30 cellular contexts compared by ENCODE assay signal in the genomic region with DNA sequence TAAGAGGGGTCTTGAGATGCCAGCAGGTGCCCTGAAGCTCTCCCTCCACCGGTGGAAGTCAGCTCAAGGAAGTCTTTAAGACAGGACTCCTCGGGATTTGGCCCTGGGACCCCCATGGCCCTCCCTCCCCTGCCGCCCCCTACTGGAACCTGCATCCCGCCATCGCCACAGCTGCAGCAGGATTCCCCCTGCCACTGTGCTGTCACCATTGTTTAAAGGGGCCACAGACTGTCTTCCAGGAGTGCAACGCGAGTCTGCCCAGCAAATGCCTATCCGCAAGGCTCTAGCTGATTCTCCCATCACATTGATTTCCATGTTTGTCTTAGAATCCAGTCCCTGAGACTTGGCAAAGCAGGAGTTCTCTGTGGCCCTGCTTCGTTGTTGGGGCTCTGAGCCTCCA.
"Had no signal": no experiment of that assay in that cellular context is flagged by ENCODE, and none has a peak within 500 bp of the region (broad histone marks: within the 10 kb centered on the region; RNA-seq: fewer than 3 reads in every experiment).

No MANE protein-coding gene starts in this region.

- H3K4me1 ChIP-seq: esophagus squamous epithelium, heart left ventricle had no signal

- H3K27me3 Mint-ChIP-seq: activated CD4-positive, alpha-beta memory T cell treated with anti-CD3 and anti-CD28 coated beads for 36 hours; activated CD4-positive, alpha-beta T cell treated with anti-CD3 and anti-CD28 coated beads for 36 hours; activated CD4-positive, alpha-beta T cell treated with anti-CD3 and anti-CD28 coated beads, Interleukin-2, amount 10 ng/mL, durations not matched to agents 24 days and 14 days; activated CD8-positive, alpha-beta memory T cell treated with anti-CD3 and anti-CD28 coated beads, Interleukin-2, amount 10 ng/mL, durations not matched to agents 7 days and 5 days; activated naive CD8-positive, alpha-beta T cell; effector memory CD8-positive, alpha-beta T cell; T-helper 17 cell had no signal

- H3K4me3 Mint-ChIP-seq: activated CD4-positive, alpha-beta memory T cell treated with anti-CD3 and anti-CD28 coated beads for 36 hours; activated CD4-positive, alpha-beta T cell treated with anti-CD3 and anti-CD28 coated beads for 36 hours; activated CD4-positive, alpha-beta T cell treated with anti-CD3 and anti-CD28 coated beads, Interleukin-2, amount 10 ng/mL, durations not matched to agents 24 days and 14 days; activated CD8-positive, alpha-beta memory T cell treated with anti-CD3 and anti-CD28 coated beads, Interleukin-2, amount 10 ng/mL, durations not matched to agents 7 days and 5 days; activated CD8-positive, alpha-beta T cell treated with anti-CD3 and anti-CD28 coated beads, Interleukin-2, amount 10 ng/mL, durations not matched to agents 7 days and 5 days; activated naive CD8-positive, alpha-beta T cell; effector memory CD8-positive, alpha-beta T cell; T-helper 17 cell; T-helper 2 cell treated with Interferon-gamma antibody and Interleukin-4, amounts not matched to agents 5 μg/mL and 100 μg/mL, for 36 hours had no signal

- H3K36me3 ChIP-seq: brain microvascular endothelial cell, esophagus squamous epithelium, heart left ventricle had no signal

- H3K4me1 Mint-ChIP-seq: activated CD4-positive, alpha-beta T cell treated with anti-CD3 and anti-CD28 coated beads for 36 hours; activated CD4-positive, alpha-beta T cell treated with anti-CD3 and anti-CD28 coated beads, Interleukin-2, amount 10 ng/mL, durations not matched to agents 24 days and 14 days; activated CD8-positive, alpha-beta memory T cell treated with anti-CD3 and anti-CD28 coated beads, Interleukin-2, amount 10 ng/mL, durations not matched to agents 7 days and 5 days; T-helper 17 cell had no signal

- H3K27ac Mint-ChIP-seq: activated CD4-positive, alpha-beta memory T cell treated with anti-CD3 and anti-CD28 coated beads for 36 hours; activated CD4-positive, alpha-beta T cell treated with anti-CD3 and anti-CD28 coated beads for 36 hours; activated CD4-positive, alpha-beta T cell treated with anti-CD3 and anti-CD28 coated beads, Interleukin-2, amount 10 ng/mL, durations not matched to agents 24 days and 14 days; activated CD8-positive, alpha-beta memory T cell treated with anti-CD3 and anti-CD28 coated beads, Interleukin-2, amount 10 ng/mL, durations not matched to agents 7 days and 5 days; activated CD8-positive, alpha-beta T cell treated with anti-CD3 and anti-CD28 coated beads, Interleukin-2, amount 10 ng/mL, durations not matched to agents 7 days and 5 days; activated naive CD8-positive, alpha-beta T cell; effector memory CD8-positive, alpha-beta T cell; T-helper 17 cell; T-helper 2 cell treated with Interferon-gamma antibody and Interleukin-4, amounts not matched to agents 5 μg/mL and 100 μg/mL, for 36 hours had no signal

- H3K4me3 ChIP-seq: esophagus squamous epithelium, heart left ventricle had no signal

- ATAC-seq: activated CD4-positive, alpha-beta T cell treated with anti-CD3 and anti-CD28 coated beads for 36 hours; activated CD8-positive, alpha-beta memory T cell treated with anti-CD3 and anti-CD28 coated beads, Interleukin-2, amount 10 ng/mL, durations not matched to agents 7 days and 5 days; activated CD8-positive, alpha-beta T cell treated with anti-CD3 and anti-CD28 coated beads, Interleukin-2, amount 10 ng/mL, durations not matched to agents 7 days and 5 days; effector memory CD8-positive, alpha-beta T cell; heart left ventricle; T-helper 17 cell had no signal

- H3K9me3 ChIP-seq: heart left ventricle had no signal

- H3K36me3 Mint-ChIP-seq: activated CD4-positive, alpha-beta memory T cell treated with anti-CD3 and anti-CD28 coated beads for 36 hours; activated naive CD8-positive, alpha-beta T cell had no signal

- H3K27ac ChIP-seq: brain microvascular endothelial cell, esophagus squamous epithelium, heart left ventricle had no signal

- DNase-seq: activated CD4-positive, alpha-beta memory T cell treated with anti-CD3 and anti-CD28 coated beads for 36 hours; activated CD4-positive, alpha-beta T cell treated with anti-CD3 and anti-CD28 coated beads for 36 hours; activated CD4-positive, alpha-beta T cell treated with anti-CD3 and anti-CD28 coated beads, Interleukin-2, amount 10 ng/mL, durations not matched to agents 24 days and 14 days; activated CD4-positive, CD25-positive, alpha-beta regulatory T cell; activated CD4-positive, CD25-positive, alpha-beta regulatory T cell treated with anti-CD3 and anti-CD28 coated beads, Interleukin-2, amount 50 U/mL, for 72 hours; activated CD8-positive, alpha-beta memory T cell treated with anti-CD3 and anti-CD28 coated beads, Interleukin-2, amount 10 ng/mL, durations not matched to agents 7 days and 5 days; activated CD8-positive, alpha-beta memory T cell treated with anti-CD3 and anti-CD28 coated beads, Interleukin-2, amount 50 U/mL, for 4 hours; activated CD8-positive, alpha-beta T cell treated with anti-CD3 and anti-CD28 coated beads, Interleukin-2, amount 10 ng/mL, durations not matched to agents 7 days and 5 days; activated gamma-delta T cell; activated naive CD4-positive, alpha-beta T cell treated with anti-CD3 and anti-CD28 coated beads, Interleukin-2, amount 50 U/mL, for 16 hours; activated naive CD4-positive, alpha-beta T cell treated with Interleukin-2 at 50 U/mL for 16 hours; activated T-cell treated with anti-CD3 and anti-CD28 coated beads, Interleukin-2, amount 50 U/mL, for 1 hour; activated T-cell treated with anti-CD3 and anti-CD28 coated beads, Interleukin-2, amount 50 U/mL, for 48 hours; amniotic stem cell; anterior cingulate cortex; brain microvascular endothelial cell; caudate nucleus; cortex of kidney; dermis blood vessel endothelial cell; effector CD4-positive, alpha-beta T cell; effector memory CD8-positive, alpha-beta T cell; erythroblast; esophagus squamous epithelium; foreskin melanocyte; heart left ventricle; T-helper 1 cell; T-helper 17 cell; T1000 had no signal

- H3K27me3 ChIP-seq: brain microvascular endothelial cell, esophagus squamous epithelium, heart left ventricle had no signal
